In the genomic region with DNA sequence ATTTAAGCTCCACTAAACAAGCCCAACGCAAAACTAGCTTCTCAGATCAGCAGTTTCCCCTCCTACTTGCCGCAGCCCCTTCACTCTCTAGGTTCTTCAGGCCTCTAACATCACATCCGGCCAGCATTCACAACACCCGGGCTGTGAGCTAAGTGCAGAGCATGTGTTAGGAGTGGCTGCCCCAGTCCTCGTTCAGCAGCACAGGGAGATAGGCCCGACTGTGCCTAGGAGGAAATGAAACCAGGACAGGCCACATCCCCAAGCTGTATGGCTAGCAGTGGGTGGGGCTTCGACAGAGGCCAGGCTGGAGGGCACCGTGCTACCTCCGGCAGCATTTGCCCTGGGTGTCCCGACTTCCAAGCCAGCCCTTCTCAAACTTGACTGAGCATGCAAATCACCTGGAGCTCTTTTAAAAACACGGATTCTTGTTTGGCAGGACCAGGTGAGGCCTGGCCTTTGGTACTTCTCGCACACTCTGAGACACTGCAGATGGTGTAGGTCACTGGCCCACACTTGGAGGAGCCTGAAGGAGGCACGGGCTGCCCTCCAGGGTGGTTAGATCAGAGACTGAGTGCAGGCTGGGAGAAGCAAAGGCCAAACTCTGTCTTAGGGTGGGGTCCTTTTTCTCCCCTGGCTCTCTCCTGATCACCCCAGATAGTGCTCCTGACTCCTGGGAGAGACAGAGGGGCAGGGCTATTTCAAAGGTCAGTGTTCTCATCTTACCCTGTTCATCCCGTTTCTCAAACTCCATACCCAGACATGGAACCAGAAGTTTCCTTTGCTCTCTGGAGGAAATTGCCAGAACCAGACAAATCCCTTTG, we compare ENCODE assay signal across 1 cellular context.
TF ChIP-seq lines count a peak whose summit lies in the region.

No MANE protein-coding gene starts in this region.

TF ChIP-seq in GM12878, 131 proteins besides CTCF, POLR2A, EP300 and RAD21 (continued from another document and continues in another):
- TF ChIP-seq E4F1 (IDR thresholded peaks at IDR 0.05; ENCODE audit: borderline replicate concordance, partially characterized antibody) = no peak
- TF ChIP-seq, protein P1, sequence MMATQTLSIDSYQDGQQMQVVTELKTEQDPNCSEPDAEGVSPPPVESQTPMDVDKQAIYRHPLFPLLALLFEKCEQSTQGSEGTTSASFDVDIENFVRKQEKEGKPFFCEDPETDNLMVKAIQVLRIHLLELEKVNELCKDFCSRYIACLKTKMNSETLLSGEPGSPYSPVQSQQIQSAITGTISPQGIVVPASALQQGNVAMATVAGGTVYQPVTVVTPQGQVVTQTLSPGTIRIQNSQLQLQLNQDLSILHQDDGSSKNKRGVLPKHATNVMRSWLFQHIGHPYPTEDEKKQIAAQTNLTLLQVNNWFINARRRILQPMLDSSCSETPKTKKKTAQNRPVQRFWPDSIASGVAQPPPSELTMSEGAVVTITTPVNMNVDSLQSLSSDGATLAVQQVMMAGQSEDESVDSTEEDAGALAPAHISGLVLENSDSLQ (IDR thresholded peaks at IDR 0.05) = no peak
- peak; percentile 45; the same call in 1 of the 2 replicates for TF ChIP-seq TAF1 (IDR thresholded peaks at IDR 0.05; ENCODE audit: borderline replicate concordance, low read depth, low read length)
- 0 out of 2 replicates have a peak, but pooled peaks have one; percentile 13 for TF ChIP-seq IKZF1 (conservative IDR thresholded peaks at IDR 0.05)
- no peak for TF ChIP-seq BCLAF1 (IDR thresholded peaks at IDR 0.05)
- TF ChIP-seq YBX1 (IDR thresholded peaks at IDR 0.05) = no peak
- TF ChIP-seq SPI1 (IDR thresholded peaks at IDR 0.05; ENCODE audit: borderline replicate concordance, insufficient read depth, low read depth, low read length) = peak; percentile 94
- TF ChIP-seq JUND (IDR thresholded peaks at IDR 0.05; ENCODE audit: low read depth, low read length) = no peak
- TF ChIP-seq ZNF24 (IDR thresholded peaks at IDR 0.05) = no peak
- TF ChIP-seq RELA (IDR thresholded peaks at IDR 0.05; ENCODE audit: borderline replicate concordance, partially characterized antibody) = no peak
- no peak for TF ChIP-seq CREM (IDR thresholded peaks at IDR 0.05; ENCODE audit: low read depth)
- no peak for TF ChIP-seq HDAC6 (IDR thresholded peaks at IDR 0.05; ENCODE audit: unreplicated experiment)
- TF ChIP-seq, protein P2, sequence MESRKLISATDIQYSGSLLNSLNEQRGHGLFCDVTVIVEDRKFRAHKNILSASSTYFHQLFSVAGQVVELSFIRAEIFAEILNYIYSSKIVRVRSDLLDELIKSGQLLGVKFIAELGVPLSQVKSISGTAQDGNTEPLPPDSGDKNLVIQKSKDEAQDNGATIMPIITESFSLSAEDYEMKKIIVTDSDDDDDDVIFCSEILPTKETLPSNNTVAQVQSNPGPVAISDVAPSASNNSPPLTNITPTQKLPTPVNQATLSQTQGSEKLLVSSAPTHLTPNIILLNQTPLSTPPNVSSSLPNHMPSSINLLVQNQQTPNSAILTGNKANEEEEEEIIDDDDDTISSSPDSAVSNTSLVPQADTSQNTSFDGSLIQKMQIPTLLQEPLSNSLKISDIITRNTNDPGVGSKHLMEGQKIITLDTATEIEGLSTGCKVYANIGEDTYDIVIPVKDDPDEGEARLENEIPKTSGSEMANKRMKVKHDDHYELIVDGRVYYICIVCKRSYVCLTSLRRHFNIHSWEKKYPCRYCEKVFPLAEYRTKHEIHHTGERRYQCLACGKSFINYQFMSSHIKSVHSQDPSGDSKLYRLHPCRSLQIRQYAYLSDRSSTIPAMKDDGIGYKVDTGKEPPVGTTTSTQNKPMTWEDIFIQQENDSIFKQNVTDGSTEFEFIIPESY (IDR thresholded peaks at IDR 0.05) = no peak
- TF ChIP-seq, protein P3, sequence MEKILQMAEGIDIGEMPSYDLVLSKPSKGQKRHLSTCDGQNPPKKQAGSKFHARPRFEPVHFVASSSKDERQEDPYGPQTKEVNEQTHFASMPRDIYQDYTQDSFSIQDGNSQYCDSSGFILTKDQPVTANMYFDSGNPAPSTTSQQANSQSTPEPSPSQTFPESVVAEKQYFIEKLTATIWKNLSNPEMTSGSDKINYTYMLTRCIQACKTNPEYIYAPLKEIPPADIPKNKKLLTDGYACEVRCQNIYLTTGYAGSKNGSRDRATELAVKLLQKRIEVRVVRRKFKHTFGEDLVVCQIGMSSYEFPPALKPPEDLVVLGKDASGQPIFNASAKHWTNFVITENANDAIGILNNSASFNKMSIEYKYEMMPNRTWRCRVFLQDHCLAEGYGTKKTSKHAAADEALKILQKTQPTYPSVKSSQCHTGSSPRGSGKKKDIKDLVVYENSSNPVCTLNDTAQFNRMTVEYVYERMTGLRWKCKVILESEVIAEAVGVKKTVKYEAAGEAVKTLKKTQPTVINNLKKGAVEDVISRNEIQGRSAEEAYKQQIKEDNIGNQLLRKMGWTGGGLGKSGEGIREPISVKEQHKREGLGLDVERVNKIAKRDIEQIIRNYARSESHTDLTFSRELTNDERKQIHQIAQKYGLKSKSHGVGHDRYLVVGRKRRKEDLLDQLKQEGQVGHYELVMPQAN (conservative IDR thresholded peaks at IDR 0.05) = no peak
- TF ChIP-seq IRF4 (IDR thresholded peaks at IDR 0.05; ENCODE audit: low read depth, low read length) = peak; percentile 72
- TF ChIP-seq MEF2B (IDR thresholded peaks at IDR 0.05; ENCODE audit: partially characterized antibody, poor library complexity, severe bottlenecking) = no peak
- TF ChIP-seq CREB1 (IDR thresholded peaks at IDR 0.05; ENCODE audit: low read depth) = no peak
- no peak for TF ChIP-seq ZBTB11 (CRISPR knock-in tag; IDR thresholded peaks at IDR 0.05)
- TF ChIP-seq SMAD5 (IDR thresholded peaks at IDR 0.05; ENCODE audit: low read depth) = no peak
- TF ChIP-seq PAX8 (IDR thresholded peaks at IDR 0.05) = no peak
- TF ChIP-seq, protein P4, sequence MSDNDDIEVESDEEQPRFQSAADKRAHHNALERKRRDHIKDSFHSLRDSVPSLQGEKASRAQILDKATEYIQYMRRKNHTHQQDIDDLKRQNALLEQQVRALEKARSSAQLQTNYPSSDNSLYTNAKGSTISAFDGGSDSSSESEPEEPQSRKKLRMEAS (IDR thresholded peaks at IDR 0.05; ENCODE audit: low read depth, low read length) = peak; percentile 73; the same call in 1 of the 2 replicates
- no peak for TF ChIP-seq SREBF2 (IDR thresholded peaks at IDR 0.05; ENCODE audit: low read length)
- TF ChIP-seq, protein P5, sequence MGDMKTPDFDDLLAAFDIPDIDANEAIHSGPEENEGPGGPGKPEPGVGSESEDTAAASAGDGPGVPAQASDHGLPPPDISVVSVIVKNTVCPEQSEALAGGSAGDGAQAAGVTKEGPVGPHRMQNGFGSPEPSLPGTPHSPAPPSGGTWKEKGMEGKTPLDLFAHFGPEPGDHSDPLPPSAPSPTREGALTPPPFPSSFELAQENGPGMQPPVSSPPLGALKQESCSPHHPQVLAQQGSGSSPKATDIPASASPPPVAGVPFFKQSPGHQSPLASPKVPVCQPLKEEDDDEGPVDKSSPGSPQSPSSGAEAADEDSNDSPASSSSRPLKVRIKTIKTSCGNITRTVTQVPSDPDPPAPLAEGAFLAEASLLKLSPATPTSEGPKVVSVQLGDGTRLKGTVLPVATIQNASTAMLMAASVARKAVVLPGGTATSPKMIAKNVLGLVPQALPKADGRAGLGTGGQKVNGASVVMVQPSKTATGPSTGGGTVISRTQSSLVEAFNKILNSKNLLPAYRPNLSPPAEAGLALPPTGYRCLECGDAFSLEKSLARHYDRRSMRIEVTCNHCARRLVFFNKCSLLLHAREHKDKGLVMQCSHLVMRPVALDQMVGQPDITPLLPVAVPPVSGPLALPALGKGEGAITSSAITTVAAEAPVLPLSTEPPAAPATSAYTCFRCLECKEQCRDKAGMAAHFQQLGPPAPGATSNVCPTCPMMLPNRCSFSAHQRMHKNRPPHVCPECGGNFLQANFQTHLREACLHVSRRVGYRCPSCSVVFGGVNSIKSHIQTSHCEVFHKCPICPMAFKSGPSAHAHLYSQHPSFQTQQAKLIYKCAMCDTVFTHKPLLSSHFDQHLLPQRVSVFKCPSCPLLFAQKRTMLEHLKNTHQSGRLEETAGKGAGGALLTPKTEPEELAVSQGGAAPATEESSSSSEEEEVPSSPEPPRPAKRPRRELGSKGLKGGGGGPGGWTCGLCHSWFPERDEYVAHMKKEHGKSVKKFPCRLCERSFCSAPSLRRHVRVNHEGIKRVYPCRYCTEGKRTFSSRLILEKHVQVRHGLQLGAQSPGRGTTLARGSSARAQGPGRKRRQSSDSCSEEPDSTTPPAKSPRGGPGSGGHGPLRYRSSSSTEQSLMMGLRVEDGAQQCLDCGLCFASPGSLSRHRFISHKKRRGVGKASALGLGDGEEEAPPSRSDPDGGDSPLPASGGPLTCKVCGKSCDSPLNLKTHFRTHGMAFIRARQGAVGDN (IDR thresholded peaks at IDR 0.05) = peak; percentile 60
- no peak for TF ChIP-seq FOS (IDR thresholded peaks at IDR 0.05; ENCODE audit: borderline replicate concordance, extremely low read depth, insufficient read length)
- TF ChIP-seq POU2F2 (IDR thresholded peaks at IDR 0.05; ENCODE audit: borderline replicate concordance, low read depth, low read length) = 0 out of 3 replicates have a peak, but pooled peaks have one; percentile 26
- TF ChIP-seq, protein P6, sequence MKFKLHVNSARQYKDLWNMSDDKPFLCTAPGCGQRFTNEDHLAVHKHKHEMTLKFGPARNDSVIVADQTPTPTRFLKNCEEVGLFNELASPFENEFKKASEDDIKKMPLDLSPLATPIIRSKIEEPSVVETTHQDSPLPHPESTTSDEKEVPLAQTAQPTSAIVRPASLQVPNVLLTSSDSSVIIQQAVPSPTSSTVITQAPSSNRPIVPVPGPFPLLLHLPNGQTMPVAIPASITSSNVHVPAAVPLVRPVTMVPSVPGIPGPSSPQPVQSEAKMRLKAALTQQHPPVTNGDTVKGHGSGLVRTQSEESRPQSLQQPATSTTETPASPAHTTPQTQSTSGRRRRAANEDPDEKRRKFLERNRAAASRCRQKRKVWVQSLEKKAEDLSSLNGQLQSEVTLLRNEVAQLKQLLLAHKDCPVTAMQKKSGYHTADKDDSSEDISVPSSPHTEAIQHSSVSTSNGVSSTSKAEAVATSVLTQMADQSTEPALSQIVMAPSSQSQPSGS (IDR thresholded peaks at IDR 0.05; ENCODE audit: low read length) = no peak
- TF ChIP-seq ETV6 (conservative IDR thresholded peaks at IDR 0.05 in 1 of 2, IDR thresholded peaks at IDR 0.05 in 1 of 2; ENCODE audit: borderline replicate concordance in 1 of 2, low read depth in 1 of 2) = no peak
- TF ChIP-seq MTA2 (IDR thresholded peaks at IDR 0.05; ENCODE audit: low read depth) = no peak
- TF ChIP-seq, protein P7, sequence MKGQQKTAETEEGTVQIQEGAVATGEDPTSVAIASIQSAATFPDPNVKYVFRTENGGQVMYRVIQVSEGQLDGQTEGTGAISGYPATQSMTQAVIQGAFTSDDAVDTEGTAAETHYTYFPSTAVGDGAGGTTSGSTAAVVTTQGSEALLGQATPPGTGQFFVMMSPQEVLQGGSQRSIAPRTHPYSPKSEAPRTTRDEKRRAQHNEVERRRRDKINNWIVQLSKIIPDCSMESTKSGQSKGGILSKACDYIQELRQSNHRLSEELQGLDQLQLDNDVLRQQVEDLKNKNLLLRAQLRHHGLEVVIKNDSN (IDR thresholded peaks at IDR 0.05; ENCODE audit: borderline replicate concordance, extremely low read length, insufficient read depth, low read depth, low read length) = no peak
- TF ChIP-seq STAT1 (conservative IDR thresholded peaks at IDR 0.05) = no peak
- no peak for TF ChIP-seq RBBP5 (conservative IDR thresholded peaks at IDR 0.05)
